ENCODE assay signal across 25 cellular contexts in the genomic region with DNA sequence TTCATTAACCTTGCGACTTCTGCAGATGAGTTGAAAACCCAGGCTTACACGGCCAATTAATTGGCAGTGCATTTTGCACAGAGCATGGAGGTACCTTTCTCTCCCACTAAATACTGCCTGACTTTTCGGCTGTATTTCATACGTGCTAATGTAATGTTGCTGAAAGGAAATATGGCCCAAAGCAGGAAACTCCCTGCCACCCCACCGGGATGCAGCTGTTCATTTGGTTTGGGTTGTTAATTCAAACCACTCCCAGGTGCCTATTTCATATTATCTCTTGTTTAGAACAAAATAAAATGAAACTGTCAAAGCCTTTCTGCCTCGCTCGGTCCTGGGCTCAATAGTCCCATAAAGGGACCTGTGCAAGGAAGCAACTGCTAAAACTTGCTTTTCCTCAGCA.
"Had no signal": no experiment of that assay in that cellular context is flagged by ENCODE, and none has a peak within 500 bp of the region (broad histone marks: within the 10 kb centered on the region; RNA-seq: fewer than 3 reads in every experiment).

No MANE protein-coding gene starts in this region.

- H3K4me3 ChIP-seq: dorsolateral prefrontal cortex, gastrocnemius medialis, hepatocyte, left lung, neural progenitor cell, smooth muscle cell, suprapubic skin, thyroid gland had no signal

- H3K27ac ChIP-seq: dorsolateral prefrontal cortex, gastrocnemius medialis, hepatocyte, left lung, neural progenitor cell, parathyroid adenoma, suprapubic skin, thyroid gland had no signal

- H3K9ac ChIP-seq: neural progenitor cell, parathyroid adenoma had no signal

- H3K9me3 ChIP-seq: gastrocnemius medialis, left lung, suprapubic skin, thyroid gland had no signal

- H3K36me3 ChIP-seq: gastrocnemius medialis, left lung, neural progenitor cell, suprapubic skin, thyroid gland had no signal

- DNase-seq: cortex of kidney; dorsolateral prefrontal cortex; effector CD4-positive, alpha-beta T cell; foreskin fibroblast; gastrocnemius medialis; head of caudate nucleus; kidney; left lung; mesendoderm; midbrain; naive thymus-derived CD4-positive, alpha-beta T cell; stimulated activated CD4-positive, alpha-beta T cell treated with anti-CD3 and anti-CD28 coated beads, Interleukin-12 subunit alpha, Interleukin-12 subunit beta, amount 100 ng/mL, for 4 hours; stimulated activated CD4-positive, alpha-beta T cell treated with anti-CD3 and anti-CD28 coated beads, Interleukin-1b, Interleukin-23, amount 100 ng/mL, for 48 hours; stimulated activated CD4-positive, alpha-beta T cell treated with anti-CD3 and anti-CD28 coated beads, Interleukin-4, amount 100 ng/mL, for 1 hour; stimulated activated CD8-positive, alpha-beta memory T cell treated with anti-CD3 and anti-CD28 coated beads, Interleukin-4, amount 100 ng/mL, for 48 hours; stimulated activated naive CD4-positive, alpha-beta T cell; stimulated activated naive CD8-positive, alpha-beta T cell treated with anti-CD3 and anti-CD28 coated beads, Interleukin-15, amount 100 ng/mL, for 72 hours; thyroid gland had no signal

- H3K4me1 ChIP-seq: gastrocnemius medialis, left lung, parathyroid adenoma, suprapubic skin, thyroid gland had no signal

- H3K4me2 ChIP-seq: hepatocyte, smooth muscle cell had no signal

- ATAC-seq: esophagus mucosa; gastrocnemius medialis; left lung; naive thymus-derived CD4-positive, alpha-beta T cell; sciatic nerve; stimulated activated naive CD8-positive, alpha-beta T cell treated with anti-CD3 and anti-CD28 coated beads, Interleukin-15, amount 100 ng/mL, for 72 hours had no signal

- H3K27me3 ChIP-seq: left lung, neural progenitor cell, thyroid gland had no signal
